ENCODE assay signal across 17 cellular contexts in the genomic region with DNA sequence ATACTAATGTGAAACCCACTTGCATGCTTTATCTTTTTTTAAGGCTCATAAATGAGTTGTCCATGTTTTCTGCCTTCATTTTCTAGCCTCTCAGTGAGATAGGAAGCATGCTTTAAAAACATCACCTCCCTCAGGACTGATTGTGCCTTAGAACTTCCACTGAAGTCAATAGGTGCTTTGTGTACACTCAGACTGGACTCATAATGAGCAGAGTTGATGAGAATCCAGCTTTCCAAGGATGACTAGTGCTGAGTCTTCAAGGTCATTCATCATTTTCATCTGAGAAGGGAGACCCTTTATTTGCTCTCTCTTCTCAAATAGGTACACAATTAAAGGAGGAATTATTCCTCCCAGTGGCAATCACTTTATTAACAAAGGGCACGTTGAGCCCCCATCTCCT.
"Had no signal": no experiment of that assay in that cellular context is flagged by ENCODE, and none has a peak within 500 bp of the region (broad histone marks: within the 10 kb centered on the region; RNA-seq: fewer than 3 reads in every experiment).

No MANE protein-coding gene starts in this region.

- H3K4me1 Mint-ChIP-seq: activated CD4-positive, alpha-beta T cell treated with anti-CD3 and anti-CD28 coated beads, Interleukin-2, amount 10 ng/mL, durations not matched to agents 7 days and 5 days; activated naive CD4-positive, alpha-beta T cell treated with anti-CD3 and anti-CD28 coated beads, Interleukin-2, amount 10 ng/mL, durations not matched to agents 7 days and 5 days; memory B cell had no signal

- H3K27me3 Mint-ChIP-seq: activated CD4-positive, alpha-beta T cell treated with anti-CD3 and anti-CD28 coated beads, Interleukin-2, amount 10 ng/mL, durations not matched to agents 7 days and 5 days; activated naive CD4-positive, alpha-beta T cell treated with anti-CD3 and anti-CD28 coated beads, Interleukin-2, amount 10 ng/mL, durations not matched to agents 7 days and 5 days; memory B cell; progenitor cell of endocrine pancreas had no signal

- H3K27ac ChIP-seq: heart right ventricle, left ventricle myocardium inferior, right atrium auricular region had no signal

- H3K4me3 ChIP-seq: heart right ventricle, left ventricle myocardium inferior, right atrium auricular region had no signal

- H3K9me3 ChIP-seq: left ventricle myocardium inferior, right atrium auricular region had no signal

- H3K9me3 Mint-ChIP-seq: activated naive CD4-positive, alpha-beta T cell treated with anti-CD3 and anti-CD28 coated beads, Interleukin-2, amount 10 ng/mL, durations not matched to agents 7 days and 5 days; activated T-cell treated with anti-CD3 and anti-CD28 coated beads, Interleukin-2, amount 50 U/mL, for 4 hours; memory B cell had no signal

- H3K27me3 ChIP-seq: heart right ventricle, right atrium auricular region had no signal

- DNase-seq: activated CD4-positive, alpha-beta T cell treated with anti-CD3 and anti-CD28 coated beads, Interleukin-2, amount 10 ng/mL, durations not matched to agents 7 days and 5 days; activated CD8-positive, alpha-beta memory T cell treated with anti-CD3 and anti-CD28 coated beads, Interleukin-2, amount 50 U/mL, for 4 hours; activated naive CD4-positive, alpha-beta T cell treated with anti-CD3 and anti-CD28 coated beads, Interleukin-2, amount 10 ng/mL, durations not matched to agents 7 days and 5 days; activated T-cell treated with anti-CD3 and anti-CD28 coated beads, Interleukin-2, amount 50 U/mL, for 4 hours; aorta; cerebellar nuclear complex; cortex of kidney; heart right ventricle; left ventricle myocardium inferior; occipital lobe; stimulated activated CD4-positive, alpha-beta T cell treated with anti-CD3 and anti-CD28 coated beads, Interleukin-2, amount 100 ng/mL, for 24 hours; stimulated activated naive CD8-positive, alpha-beta T cell treated with anti-CD3 and anti-CD28 coated beads, Interleukin-15, Interleukin-2, amounts not matched to agents 100 U/mL and 50 U/mL, for 24 hours; trophoblast cell had no signal

- H3K27ac Mint-ChIP-seq: activated CD4-positive, alpha-beta T cell treated with anti-CD3 and anti-CD28 coated beads, Interleukin-2, amount 10 ng/mL, durations not matched to agents 7 days and 5 days; activated naive CD4-positive, alpha-beta T cell treated with anti-CD3 and anti-CD28 coated beads, Interleukin-2, amount 10 ng/mL, durations not matched to agents 7 days and 5 days; memory B cell; progenitor cell of endocrine pancreas had no signal

- H3K4me3 Mint-ChIP-seq: activated CD4-positive, alpha-beta T cell treated with anti-CD3 and anti-CD28 coated beads, Interleukin-2, amount 10 ng/mL, durations not matched to agents 7 days and 5 days; activated naive CD4-positive, alpha-beta T cell treated with anti-CD3 and anti-CD28 coated beads, Interleukin-2, amount 10 ng/mL, durations not matched to agents 7 days and 5 days; activated T-cell treated with anti-CD3 and anti-CD28 coated beads, Interleukin-2, amount 50 U/mL, for 4 hours; memory B cell had no signal

- H3K4me1 ChIP-seq: heart right ventricle, left ventricle myocardium inferior, right atrium auricular region had no signal

- ATAC-seq: activated CD4-positive, CD25-positive, alpha-beta regulatory T cell treated with anti-CD3 and anti-CD28 coated beads, Interleukin-2, amount 50 U/mL, for 24 hours; activated T-cell treated with anti-CD3 and anti-CD28 coated beads, Interleukin-2, amount 50 U/mL, for 4 hours; heart right ventricle; stimulated activated naive CD8-positive, alpha-beta T cell treated with anti-CD3 and anti-CD28 coated beads, Interleukin-15, Interleukin-2, amounts not matched to agents 100 U/mL and 50 U/mL, for 24 hours had no signal

- H3K36me3 ChIP-seq: heart right ventricle, left ventricle myocardium inferior, right atrium auricular region had no signal

- H3K36me3 Mint-ChIP-seq: activated naive CD4-positive, alpha-beta T cell treated with anti-CD3 and anti-CD28 coated beads, Interleukin-2, amount 10 ng/mL, durations not matched to agents 7 days and 5 days; memory B cell had no signal
